23 cellular contexts compared by ENCODE assay signal in the genomic region with DNA sequence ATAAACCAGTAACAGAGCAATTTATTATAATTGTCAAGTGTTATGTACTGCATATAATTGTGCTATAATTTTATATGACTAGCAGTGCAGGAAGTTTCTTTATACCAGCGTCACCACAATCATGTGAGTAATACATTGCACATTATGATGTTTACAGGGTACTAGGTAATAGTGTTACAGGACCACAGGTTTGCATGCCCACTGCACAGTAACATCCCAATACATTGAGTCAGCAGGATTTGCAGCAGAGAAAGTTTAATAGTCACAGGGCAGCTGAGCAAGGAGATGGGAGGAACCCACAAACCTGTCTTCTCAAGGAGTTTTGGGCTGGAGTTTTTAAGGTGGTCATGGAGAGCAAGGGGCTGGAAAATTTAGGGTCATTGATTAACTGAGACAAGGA.
DNase-seq lines count a peak whose midpoint lies in the region; ATAC-seq, FAIRE-seq and TF ChIP-seq lines count a peak whose summit lies in the region.
"Had no signal": no experiment of that assay in that cellular context is flagged by ENCODE, and none has a peak within 500 bp of the region (broad histone marks: within the 10 kb centered on the region; RNA-seq: fewer than 3 reads in every experiment).

No MANE protein-coding gene starts in this region.

- TF ChIP-seq CTCF in mammary epithelial cell (conservative IDR thresholded peaks at IDR 0.05 in 1 of 2, IDR thresholded peaks at IDR 0.05 in 1 of 2; ENCODE audit: extremely low read depth in 1 of 2, insufficient read depth in 1 of 2, low read depth in 1 of 2, low read length in 2 of 2) (no peak), MCF 10A (IDR thresholded peaks at IDR 0.05; ENCODE audit: unreplicated experiment) (no peak), RWPE2 (IDR thresholded peaks at IDR 0.05; ENCODE audit: poor library complexity, severe bottlenecking) (no peak), fibroblast of mammary gland (conservative IDR thresholded peaks at IDR 0.05; ENCODE audit: control insufficient read depth, insufficient read depth, low read depth, low read length) (no peak)

- peaks cover 17% of the 10 kb centered on the region for H3K4me1 Mint-ChIP-seq in MCF 10A (ENCODE audit: insufficient read depth, unreplicated experiment)
- H3K4me1 Mint-ChIP-seq: CD8-positive, alpha-beta memory T cell had no signal

- CTCF ChIA-PET in mammary epithelial cell (lab: Charles Lee; ENCODE audit: low non-redundant PET) (no interaction called here), MCF 10A (lab: Yijun Ruan, JAX) (no interaction called here)

- WGBS in mammary epithelial cell (ENCODE audit: low coverage, missing lambda C conversion rate) = 24% methylated on average over 1 of the region's 1 CpG

- H3K36me3 ChIP-seq in mammary epithelial cell (ENCODE audit: insufficient read depth, low read length) (no peaks in the 10 kb centered on the region), RWPE2 (ENCODE audit: low read depth) (no peaks in the 10 kb centered on the region)
- H3K36me3 ChIP-seq: Peyer's patch had no signal

- no peaks in the 10 kb centered on the region for H3K27me3 ChIP-seq in mammary epithelial cell (ENCODE audit: insufficient read depth, low read length)
- H3K27me3 ChIP-seq in RWPE2 (ENCODE audit: insufficient read depth, poor library complexity, severe bottlenecking) = no peaks in the 10 kb centered on the region
- H3K27me3 ChIP-seq: Peyer's patch had no signal

- no peaks in the 10 kb centered on the region for H4K20me1 ChIP-seq in mammary epithelial cell (ENCODE audit: insufficient read depth, low read length)

- H3K4me3 ChIP-seq in mammary epithelial cell (replicated peaks in 1 of 3; ENCODE audit: insufficient read depth in 1 of 3, low read depth in 2 of 3, low read length in 3 of 3) (no peak overlapping the region), RWPE2 (ENCODE audit: severe bottlenecking) (no peak overlapping the region), fibroblast of mammary gland (ENCODE audit: control insufficient read depth, low read depth, low read length) (no peak overlapping the region)
- H3K4me3 ChIP-seq: K562, Peyer's patch had no signal

- dilution Hi-C loops in mammary epithelial cell (cut with HindIII; ENCODE audit: low sequenced_read_pairs) = no loop called here

- ATAC-seq in RWPE2 (ENCODE audit: low read depth) = peak; percentile 72
- ATAC-seq in activated naive CD4-positive, alpha-beta T cell treated with anti-CD3 and anti-CD28 coated beads, Interleukin-2, amount 50 U/mL, for 72 hours = no peak
- ATAC-seq: HepG2, K562 had no signal

- POLR2A ChIA-PET in MCF 10A (lab: Yijun Ruan, JAX) = no interaction called here

- H3K27ac ChIP-seq in mammary epithelial cell (ENCODE audit: insufficient read depth, low read depth, low read length) (no peak overlapping the region), RWPE2 (ENCODE audit: poor library complexity, severe bottlenecking) (no peak overlapping the region)
- H3K27ac ChIP-seq: C4-2B, Peyer's patch had no signal

- FAIRE-seq in urothelium cell line (lab: Jason Lieb, UNC) = no peak
- FAIRE-seq: H54, HepG2, K562 had no signal

- no peaks in the 10 kb centered on the region for H3K27me3 Mint-ChIP-seq in MCF 10A (ENCODE audit: insufficient read depth, unreplicated experiment)

- H3K4me3 Mint-ChIP-seq in MCF 10A (ENCODE audit: unreplicated experiment) = no peak overlapping the region
- H3K4me3 Mint-ChIP-seq: CD8-positive, alpha-beta memory T cell had no signal

- H3K79me2 ChIP-seq in mammary epithelial cell (ENCODE audit: insufficient read depth, low read length) = no peaks in the 10 kb centered on the region

- no peaks in the 10 kb centered on the region for H3K9me3 Mint-ChIP-seq in MCF 10A (ENCODE audit: unreplicated experiment)
- H3K9me3 Mint-ChIP-seq in activated naive CD4-positive, alpha-beta T cell treated with anti-CD3 and anti-CD28 coated beads, Interleukin-2, amount 50 U/mL, for 72 hours = peaks cover 0 to 4% of the 10 kb centered on the region in 2 donors

- H2AFZ ChIP-seq in mammary epithelial cell (ENCODE audit: low read depth, low read length) = no peak overlapping the region

- no peaks in the 10 kb centered on the region for H3K36me3 Mint-ChIP-seq in MCF 10A (ENCODE audit: insufficient read depth, unreplicated experiment)
- H3K36me3 Mint-ChIP-seq in activated naive CD4-positive, alpha-beta T cell treated with anti-CD3 and anti-CD28 coated beads, Interleukin-2, amount 50 U/mL, for 72 hours = no peaks in the 10 kb centered on the region
- H3K36me3 Mint-ChIP-seq: CD8-positive, alpha-beta memory T cell had no signal

- H3K9ac ChIP-seq in mammary epithelial cell (ENCODE audit: insufficient read depth, low read length) = no peak overlapping the region

- DNase-seq in mammary epithelial cell (peak; percentile 74), MCF 10A (ENCODE audit: unreplicated experiment) (no peak), RWPE2 (ENCODE audit: low spot score) (no peak), fibroblast of mammary gland (ENCODE audit: low read depth) (peak; percentile 62), urothelium cell line (ENCODE audit: low spot score) (peak; percentile 12), HK-2 (ENCODE audit: unreplicated experiment) (no peak)
- no peak for DNase-seq in activated CD4-positive, CD25-positive, alpha-beta regulatory T cell treated with anti-CD3 and anti-CD28 coated beads, Interleukin-2, amount 50 U/mL, for 72 hours
- no peak for DNase-seq in activated naive CD4-positive, alpha-beta T cell treated with anti-CD3 and anti-CD28 coated beads, Interleukin-2, amount 50 U/mL, for 72 hours (ENCODE audit: low spot score in 2 of 2)
- DNase-seq: 8988T; Calu3; CD8-positive, alpha-beta memory T cell; NCI-H1105; NCI-H146; NCI-H2029; NCI-H345; NCI-H524 treated with DMSO at 0.1 percent for 48 hours; NCI-H82; Peyer's patch; Right ventricle myocardium superior had no signal

- BruUV-seq in mammary epithelial cell (replicated peaks; lab: Mats Ljungman, UMichigan) = no TSS peak
- no TSS peak for BruUV-seq in MCF 10A (replicated peaks; lab: Mats Ljungman, UMichigan)

- no peak overlapping the region for H3K4me2 ChIP-seq in mammary epithelial cell (ENCODE audit: insufficient read depth, low read depth, low read length)

- in situ Hi-C loops in mammary epithelial cell (cut with MboI; ENCODE audit: low sequenced_read_pairs in 2 of 2) = no loop called here

- H3K9me3 ChIP-seq in mammary epithelial cell (replicated peaks; ENCODE audit: insufficient read depth, low read length) (peaks cover 5% of the 10 kb centered on the region), RWPE2 (ENCODE audit: severe bottlenecking) (no peaks in the 10 kb centered on the region)
- H3K9me3 ChIP-seq: Peyer's patch had no signal

- H3K27ac Mint-ChIP-seq in MCF 10A (ENCODE audit: low read depth, unreplicated experiment) = no peak overlapping the region
- no peak overlapping the region for H3K27ac Mint-ChIP-seq in activated naive CD4-positive, alpha-beta T cell treated with anti-CD3 and anti-CD28 coated beads, Interleukin-2, amount 50 U/mL, for 72 hours
- H3K27ac Mint-ChIP-seq: CD8-positive, alpha-beta memory T cell had no signal

- H3K4me1 ChIP-seq in mammary epithelial cell (ENCODE audit: insufficient read depth, low read length) (peaks cover 4% of the 10 kb centered on the region), RWPE2 (ENCODE audit: insufficient read depth, poor library complexity, severe bottlenecking) (peaks cover 11% of the 10 kb centered on the region)
- H3K4me1 ChIP-seq: Peyer's patch had no signal

- intact Hi-C loops in mammary epithelial cell (cut with micrococcal nuclease) (no loop called here), MCF 10A (cut with micrococcal nuclease) (no loop called here)

Comparison
In these comparisons a context has a peak if more than half of its experiments do, and no peak if none do; other contexts are left out.
1. DNase-seq: peak in mammary epithelial cell (single experiment), fibroblast of mammary gland (single experiment) and urothelium cell line (single experiment); none in MCF 10A (single experiment), RWPE2 (single experiment), HK-2 (single experiment), activated CD4-positive, CD25-positive, alpha-beta regulatory T cell treated with anti-CD3 and anti-CD28 coated beads, Interleukin-2, amount 50 U/mL, for 72 hours (single experiment) and activated naive CD4-positive, alpha-beta T cell treated with anti-CD3 and anti-CD28 coated beads, Interleukin-2, amount 50 U/mL, for 72 hours (0 of 2).